In genomic region chr2:45342-46130, GRCh38 we compare ENCODE assay signal across 8 cellular contexts. TPM values are rescaled to one million over a fixed set of nuclear protein-coding genes. Genes with fewer than 3 reads are reported as not detected.
DNase-seq lines count a peak whose midpoint lies in the region; ATAC-seq and TF ChIP-seq lines count a peak whose summit lies in the region.

No MANE protein-coding gene starts in this region.

- in situ Hi-C loops in T47D (cut with HindIII; ENCODE audit: low pct_unique_long_range_greater_than_20kb, low sequenced_read_pairs), result no loop called here

- no peak for TF ChIP-seq CTCF in cardiac muscle cell (IDR thresholded peaks at IDR 0.05; ENCODE audit: low read depth, low read length)

- H3K18ac ChIP-seq in mesendoderm (ENCODE audit: low read length), result no peak overlapping the region

- H4K8ac ChIP-seq in mesendoderm (ENCODE audit: low read depth, low read length), result no peak overlapping the region

- peak overlapping the region; percentile 64 for H3K9ac ChIP-seq in mesendoderm (ENCODE audit: low read length)

- no peak overlapping the region for H3K4ac ChIP-seq in mesendoderm (ENCODE audit: low read depth, low read length)

- H2BK120ac ChIP-seq in mesendoderm (ENCODE audit: low read depth, low read length), result no peak overlapping the region

- no peak overlapping the region for H3K23ac ChIP-seq in mesendoderm (ENCODE audit: low read length)

- H3K9me3 ChIP-seq in cardiac muscle cell (ENCODE audit: low read depth), result no peaks in the 10 kb centered on the region

- H3K27me3 ChIP-seq in cardiac muscle cell (peaks cover 81% of the 10 kb centered on the region), mesendoderm (ENCODE audit: insufficient read depth, low read length, poor library complexity) (no peaks in the 10 kb centered on the region)

- intact Hi-C loops in Right ventricle myocardium superior (cut with DNase I), result no loop called here

- no peak for DNase-seq in cardiac muscle cell (ENCODE audit: low read depth in 1 of 2, low spot score in 1 of 2)
- no peak for DNase-seq in Right ventricle myocardium superior
- peak; percentile 11 to 31 for DNase-seq in T47D (ENCODE audit: low read depth in 1 of 2, low spot score in 1 of 2)
- peak; percentile 30 for DNase-seq in mesendoderm
- DNase-seq in NOMO-1 treated with dmso at 0.1 percent for 144 hours (lab: John Stamatoyannopoulos, UW; ENCODE audit: unreplicated experiment), result no peak

- peak overlapping the region; percentile 80 for H3K56ac ChIP-seq in mesendoderm (ENCODE audit: low read length)

- H3K36me3 ChIP-seq in cardiac muscle cell (no peaks in the 10 kb centered on the region), mesendoderm (ENCODE audit: control insufficient read depth, insufficient read depth, low read length) (no peaks in the 10 kb centered on the region), urinary bladder (ENCODE audit: insufficient read depth) (no peaks in the 10 kb centered on the region)

- H2BK5ac ChIP-seq in mesendoderm (ENCODE audit: low read length), result no peak overlapping the region

- H2AK5ac ChIP-seq in mesendoderm (ENCODE audit: low read length), result no peak overlapping the region

- no peaks in the 10 kb centered on the region for H3K79me1 ChIP-seq in mesendoderm (ENCODE audit: low read length)

- no peak overlapping the region for H2BK15ac ChIP-seq in mesendoderm (replicated peaks; ENCODE audit: low read depth)

- no peak for ATAC-seq in Right ventricle myocardium superior (ENCODE audit: poor library complexity)
- no peak for ATAC-seq in HG03565 (IDR thresholded peaks at IDR 0.05; ENCODE audit: unreplicated experiment)
- no peak for ATAC-seq in GM21528 (IDR thresholded peaks at IDR 0.05; ENCODE audit: low FRiP score, unreplicated experiment)

- no peak overlapping the region for H3K27ac ChIP-seq in cardiac muscle cell
- no peak overlapping the region for H3K27ac ChIP-seq in mesendoderm (ENCODE audit: low read depth, low read length)
- H3K27ac ChIP-seq in urinary bladder (ENCODE audit: low read depth), result peak overlapping the region; percentile 84

- peak overlapping the region; percentile 92 for H3K4me2 ChIP-seq in mesendoderm (ENCODE audit: low read length)

- H3K4me1 ChIP-seq in cardiac muscle cell (ENCODE audit: low read depth), result peaks cover 4% of the 10 kb centered on the region
- H3K4me1 ChIP-seq in mesendoderm (ENCODE audit: control insufficient read depth, low read depth, low read length), result no peaks in the 10 kb centered on the region
- no peaks in the 10 kb centered on the region for H3K4me1 ChIP-seq in urinary bladder (ENCODE audit: insufficient read depth)

- WGBS in mesendoderm (ENCODE audit: extremely low coverage, insufficient coverage, low lambda C conversion rate), result no CpG with 5 or more reads among the region's 76 CpGs
- WGBS in urinary bladder, result 2% methylated on average over 76 of the region's 76 CpGs

- H3K4me3 ChIP-seq in cardiac muscle cell, result peak overlapping the region; percentile 41
- peak overlapping the region; percentile 56 for H3K4me3 ChIP-seq in mesendoderm (ENCODE audit: low read length)
- H3K4me3 ChIP-seq in urinary bladder (ENCODE audit: low read depth, low read length), result peak overlapping the region; percentile 68

- no peak overlapping the region for H4K5ac ChIP-seq in mesendoderm (ENCODE audit: low read length)

- H3K79me2 ChIP-seq in mesendoderm (ENCODE audit: control insufficient read depth, insufficient read depth, low read length), result peaks cover 2% of the 10 kb centered on the region

RNA-seq across cellular contexts. Expression of gene FAM110C, which starts 0.8 kb away (rescaled TPM):
- total RNA-seq in cardiac muscle cell (0.60 and 1.1 TPM in 2 replicates), Right ventricle myocardium superior (1.9 TPM), urinary bladder (10.8 TPM)
- polyA plus RNA-seq in cardiac muscle cell (0.60 and 0.85 TPM in 2 replicates), urinary bladder (3.8 TPM)
- 2.6 TPM for polyA plus RNA-seq in mesendoderm (2013, experiment 1 of 2)
- polyA plus RNA-seq in mesendoderm (2013, experiment 2 of 2), result 3.1 TPM

Comparison
In these comparisons a context has a peak if more than half of its experiments do, and no peak if none do; other contexts are left out.
1. DNase-seq: peak in T47D (2 of 2) and mesendoderm (single experiment); none in cardiac muscle cell (0 of 2), Right ventricle myocardium superior (single experiment) and NOMO-1 treated with dmso at 0.1 percent for 144 hours (single experiment).
2. Peak in every context shown above with its lines, with median percentiles within 50 percentile points of each other: H3K4me3 ChIP-seq.